8 cellular contexts compared by ENCODE assay signal in the genomic region with DNA sequence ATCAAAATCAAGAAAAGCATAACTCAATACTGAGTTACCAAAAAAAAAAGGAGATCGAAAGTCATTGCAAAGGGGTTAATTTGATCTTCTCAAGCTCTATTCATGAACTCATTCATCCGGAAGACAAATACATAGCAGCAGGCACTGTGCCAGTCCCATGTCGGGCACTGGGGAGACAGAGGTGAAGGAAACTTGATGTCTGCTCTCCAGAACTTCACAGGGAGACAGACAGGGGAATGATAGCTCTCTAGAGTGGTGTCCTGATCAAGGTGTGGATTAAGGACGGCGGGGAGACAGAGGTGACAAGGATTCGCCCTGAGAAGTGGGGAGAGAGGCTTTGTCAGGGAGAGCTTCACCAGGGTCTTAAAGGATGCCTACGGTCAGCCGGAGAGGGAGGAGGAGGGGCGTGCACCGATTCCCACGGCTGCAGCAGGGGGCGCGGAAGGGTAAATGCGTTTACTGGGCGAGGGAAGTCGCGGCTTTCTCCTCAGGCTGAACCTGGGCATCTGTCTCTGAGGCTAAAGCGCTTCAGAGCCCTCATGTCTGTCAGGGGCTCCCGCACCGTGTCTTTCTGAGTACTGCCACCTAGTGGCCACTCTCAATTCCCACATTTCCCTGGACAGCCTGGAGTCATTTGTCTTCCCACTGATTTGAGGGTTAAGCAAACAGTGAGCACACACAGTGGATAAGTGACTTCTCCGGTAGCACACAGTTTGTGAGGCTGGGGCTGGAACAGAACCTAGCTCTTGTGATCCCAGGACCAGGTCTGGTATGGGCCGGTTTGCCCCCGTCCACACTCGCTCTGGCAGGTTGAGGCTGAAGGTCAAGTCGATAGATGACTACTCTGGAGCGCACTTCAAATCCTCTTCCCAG.
DNase-seq lines count a peak whose midpoint lies in the region; ATAC-seq, FAIRE-seq and TF ChIP-seq lines count a peak whose summit lies in the region.

No MANE protein-coding gene starts in this region.

- ATAC-seq in left cardiac atrium (peak; percentile 96 to 97), psoas muscle (peak; percentile 92 to 96 (median 94))

- no peaks in the 10 kb centered on the region for H3K36me3 ChIP-seq in HAP-1 (replicated peaks)
- no peaks in the 10 kb centered on the region for H3K36me3 ChIP-seq in psoas muscle (ENCODE audit: insufficient read depth in 1 of 2, low read depth in 1 of 2)

- no peak for FAIRE-seq in urothelium cell line (lab: Jason Lieb, UNC)

- 16 to 19% (median 17%) methylated on average over 24 to 26 of the region's 26 CpGs for WGBS in psoas muscle, 3 donors

- in situ Hi-C loops in HAP-1 (cut with MboI; ENCODE audit: low sequenced_read_pairs) = loop anchor here (10.0 kb wide), 1 partner anchor 234 kb away; no protein-coding TSS in a partner anchor

- DNase-seq in EH (ENCODE audit: low read depth) (peak; percentile 87), HAP-1 (ENCODE audit: low spot score in 2 of 2) (peak; percentile 79 to 83), NCI-H1092 (lab: John Stamatoyannopoulos, UW) (peak; percentile 75), SKM-1 treated with dmso at 0.1 percent for 144 hours (lab: John Stamatoyannopoulos, UW; ENCODE audit: unreplicated experiment) (peak; percentile 75), left cardiac atrium (peak; percentile 62), psoas muscle (peak; percentile 58 to 69), urothelium cell line (ENCODE audit: low spot score) (peak; percentile 90)
- peak; percentile 35 for DNase-seq in activated naive CD8-positive, alpha-beta T cell treated with anti-CD3 and anti-CD28 coated beads, Interleukin-2, amount 50 U/mL, for 16 hours (ENCODE audit: low read depth, low spot score)

- no peak overlapping the region for H3K27ac ChIP-seq in psoas muscle

- TF ChIP-seq CTCF in psoas muscle (IDR thresholded peaks at IDR 0.05) = peak; percentile 90

- H3K4me3 ChIP-seq in HAP-1 (peak overlapping the region; percentile 10), psoas muscle (peak overlapping the region; percentile 67)

- H3K4me1 ChIP-seq in HAP-1 = no peaks in the 10 kb centered on the region; the same call in 1 of the 2 replicates
- H3K4me1 ChIP-seq in psoas muscle = peaks cover 4% of the 10 kb centered on the region

- H3K27me3 ChIP-seq in HAP-1 (ENCODE audit: low read depth) (peaks cover 7% of the 10 kb centered on the region), psoas muscle (ENCODE audit: insufficient read depth in 3 of 3, low read length in 2 of 3) (no peaks in the 10 kb centered on the region)

- no peaks in the 10 kb centered on the region for H3K9me3 ChIP-seq in HAP-1
- H3K9me3 ChIP-seq in psoas muscle = no peaks in the 10 kb centered on the region

- intact Hi-C loops in left cardiac atrium (cut with DNase I) = loop anchor here (2.0 to 10.0 kb wide), 5 partner anchors 84 to 246 kb away; a partner anchor contains a TSS
- intact Hi-C loops in psoas muscle (cut with DNase I) = loop anchor here (2.0 to 10.0 kb wide), 6 partner anchors 134 to 246 kb away; a partner anchor contains a TSS

Comparison
In these comparisons a context has a peak if more than half of its experiments do, and no peak if none do; other contexts are left out.
1. DNase-seq: peak in every context shown above with its lines; median percentile 90 in urothelium cell line; 87 in EH; 81 in HAP-1; 75 in NCI-H1092; 75 in SKM-1 treated with dmso at 0.1 percent for 144 hours; 64 in psoas muscle; 62 in left cardiac atrium; 35 in activated naive CD8-positive, alpha-beta T cell treated with anti-CD3 and anti-CD28 coated beads, Interleukin-2, amount 50 U/mL, for 16 hours.